ENCODE assay signal across 9 cellular contexts in the genomic region with DNA sequence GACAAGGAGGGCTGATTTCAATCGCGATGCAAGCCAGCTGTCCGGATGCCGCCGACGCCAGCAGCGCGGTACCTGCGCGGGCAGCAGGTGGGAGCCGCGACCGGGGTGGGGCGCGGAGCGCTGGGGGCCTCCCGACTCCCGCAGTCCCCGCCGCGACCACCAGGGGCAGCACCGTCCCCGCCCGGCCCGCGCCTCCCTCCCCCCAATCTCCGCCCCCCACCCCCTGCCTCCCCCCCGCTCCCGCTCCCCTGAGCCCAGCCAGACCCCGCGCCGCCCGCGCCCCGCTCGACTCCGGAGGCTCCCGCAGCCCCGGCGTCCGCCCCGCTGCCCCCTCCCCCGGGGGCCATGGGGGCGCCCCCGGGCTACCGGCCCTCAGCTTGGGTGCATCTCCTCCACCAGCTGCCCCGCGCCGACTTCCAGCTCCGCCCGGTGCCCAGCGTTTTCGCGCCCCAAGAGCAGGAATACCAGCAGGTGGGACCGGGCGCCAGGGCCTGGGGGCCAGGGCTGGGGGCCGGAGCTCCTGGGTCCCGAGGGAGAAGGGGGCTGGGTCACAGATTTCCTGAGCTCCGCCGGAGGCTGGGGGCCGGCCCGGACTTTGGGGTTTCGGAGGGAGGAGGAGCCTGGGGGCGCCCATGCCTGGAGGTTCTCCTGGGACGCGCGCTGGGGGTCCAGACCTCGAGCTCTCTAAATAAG. TPM values are rescaled to one million over a fixed set of nuclear protein-coding genes. Genes with fewer than 3 reads are reported as not detected.
DNase-seq lines count a peak whose midpoint lies in the region; ATAC-seq and TF ChIP-seq lines count a peak whose summit lies in the region.
"Had no signal": no experiment of that assay in that cellular context is flagged by ENCODE, and none has a peak within 500 bp of the region (broad histone marks: within the 10 kb centered on the region; RNA-seq: fewer than 3 reads in every experiment).

TSS of gene TTYH1 (plus strand) at position 257 of the 693 bp plus-strand sequence. CDS start at position 346, 89 bp downstream.

- ATAC-seq in activated naive CD8-positive, alpha-beta T cell treated with anti-CD3 and anti-CD28 coated beads, Interleukin-2, amount 50 U/mL, for 24 hours = no peak
- ATAC-seq in right lobe of liver = no peak
- ATAC-seq in HG03432 (IDR thresholded peaks at IDR 0.05; ENCODE audit: unreplicated experiment) = no peak

- H3K36me3 Mint-ChIP-seq in activated naive CD8-positive, alpha-beta T cell treated with anti-CD3 and anti-CD28 coated beads, Interleukin-2, amount 50 U/mL, for 24 hours (ENCODE audit: low read depth) = peaks cover 2% of the 10 kb centered on the region

- TF ChIP-seq CTCF in right lobe of liver (IDR thresholded peaks at IDR 0.05) (peak in 3 of 4 donors; percentile 8 to 23 (median 11)), suprapubic skin (IDR thresholded peaks at IDR 0.05) (peak in 1 of 2 donors; percentile 68)

- H3K27me3 Mint-ChIP-seq in activated naive CD8-positive, alpha-beta T cell treated with anti-CD3 and anti-CD28 coated beads, Interleukin-2, amount 50 U/mL, for 24 hours = peaks cover 48% of the 10 kb centered on the region

- H3K4me1 ChIP-seq in right lobe of liver = no peaks in the 10 kb centered on the region
- H3K4me1 ChIP-seq in suprapubic skin = peaks cover 14% of the 10 kb centered on the region

- no peaks in the 10 kb centered on the region for H3K9me3 ChIP-seq in right lobe of liver
- no peaks in the 10 kb centered on the region for H3K9me3 ChIP-seq in suprapubic skin

- peak within 1 kb of the TSS; percentile 77 for H3K27ac Mint-ChIP-seq in activated naive CD8-positive, alpha-beta T cell treated with anti-CD3 and anti-CD28 coated beads, Interleukin-2, amount 50 U/mL, for 24 hours

- intact Hi-C loops in right lobe of liver (cut with DNase I) = no loop called here

- peaks cover 19% of the 10 kb centered on the region for H3K4me1 Mint-ChIP-seq in activated naive CD8-positive, alpha-beta T cell treated with anti-CD3 and anti-CD28 coated beads, Interleukin-2, amount 50 U/mL, for 24 hours

- no peak for TF ChIP-seq POLR2A in right lobe of liver (IDR thresholded peaks at IDR 0.05)
- no peak for TF ChIP-seq POLR2A in suprapubic skin (IDR thresholded peaks at IDR 0.05)

- H3K36me3 ChIP-seq in right lobe of liver (no peaks in the 10 kb centered on the region), suprapubic skin (no peaks in the 10 kb centered on the region)

- peak; percentile 23 for DNase-seq in NCI-H82 (lab: John Stamatoyannopoulos, UW)
- DNase-seq in NCI-H82 treated with DMSO at 0.1 percent for 48 hours (lab: John Stamatoyannopoulos, UW; ENCODE audit: unreplicated experiment) = no peak
- DNase-seq in activated naive CD8-positive, alpha-beta T cell treated with anti-CD3 and anti-CD28 coated beads, Interleukin-2, amount 50 U/mL, for 24 hours = peak; percentile 73
- no peak for DNase-seq in right lobe of liver
- DNase-seq in suprapubic skin (ENCODE audit: low spot score in 2 of 2) = no peak
- no peak for DNase-seq in NCI-H446 treated with DMSO at 0.1 percent for 48 hours (lab: John Stamatoyannopoulos, UW)
- no peak for DNase-seq in NCI-H1417 treated with DMSO at 0.1 percent for 48 hours (lab: John Stamatoyannopoulos, UW)
- DNase-seq: foreskin fibroblast had no signal

- no peak within 1 kb of the TSS for H3K27ac ChIP-seq in right lobe of liver
- H3K27ac ChIP-seq in suprapubic skin = peak within 1 kb of the TSS; percentile 60

- 0% methylated on average over 1 of the region's 68 CpGs for WGBS in right lobe of liver (ENCODE audit: insufficient coverage, low coverage, low lambda C conversion rate, missing lambda C conversion rate)
- WGBS in suprapubic skin = 2% methylated on average over 18 of the region's 68 CpGs

- TF ChIP-seq EP300 in suprapubic skin (IDR thresholded peaks at IDR 0.05) = no peak

- peaks cover 5% of the 10 kb centered on the region for H3K9me3 Mint-ChIP-seq in activated naive CD8-positive, alpha-beta T cell treated with anti-CD3 and anti-CD28 coated beads, Interleukin-2, amount 50 U/mL, for 24 hours

- H3K4me3 ChIP-seq in right lobe of liver (no peak within 1 kb of the TSS), suprapubic skin (peak within 1 kb of the TSS; percentile 37)

- no peak within 1 kb of the TSS for H3K4me3 Mint-ChIP-seq in activated naive CD8-positive, alpha-beta T cell treated with anti-CD3 and anti-CD28 coated beads, Interleukin-2, amount 50 U/mL, for 24 hours

- H3K27me3 ChIP-seq in right lobe of liver = no peaks in the 10 kb centered on the region
- H3K27me3 ChIP-seq in suprapubic skin = peaks cover 66% of the 10 kb centered on the region

RNA-seq across cellular contexts. Expression of gene TTYH1, which starts in this region (rescaled TPM):
- total RNA-seq in right lobe of liver (under 1 TPM in 5 of 6 experiments, not detected in 1; 0.30 to 0.93 (median 0.35) TPM), suprapubic skin (10 to 100 TPM; 11.2 to 20.4 (median 12.5) TPM)

Comparison
In these comparisons a context has a peak if more than half of its experiments do, and no peak if none do; other contexts are left out.
1. RNA of gene TTYH1 (total RNA-seq): 11.2 to 20.4 TPM in suprapubic skin; 0.30 to 0.93 TPM in right lobe of liver; every median in the first group is over 4 times any median in the second.
2. DNase-seq: peak in NCI-H82 (single experiment) and activated naive CD8-positive, alpha-beta T cell treated with anti-CD3 and anti-CD28 coated beads, Interleukin-2, amount 50 U/mL, for 24 hours (single experiment); none in NCI-H82 treated with DMSO at 0.1 percent for 48 hours (single experiment), right lobe of liver (0 of 3), suprapubic skin (0 of 2), NCI-H446 treated with DMSO at 0.1 percent for 48 hours (single experiment) and NCI-H1417 treated with DMSO at 0.1 percent for 48 hours (single experiment).